In the genomic region with DNA sequence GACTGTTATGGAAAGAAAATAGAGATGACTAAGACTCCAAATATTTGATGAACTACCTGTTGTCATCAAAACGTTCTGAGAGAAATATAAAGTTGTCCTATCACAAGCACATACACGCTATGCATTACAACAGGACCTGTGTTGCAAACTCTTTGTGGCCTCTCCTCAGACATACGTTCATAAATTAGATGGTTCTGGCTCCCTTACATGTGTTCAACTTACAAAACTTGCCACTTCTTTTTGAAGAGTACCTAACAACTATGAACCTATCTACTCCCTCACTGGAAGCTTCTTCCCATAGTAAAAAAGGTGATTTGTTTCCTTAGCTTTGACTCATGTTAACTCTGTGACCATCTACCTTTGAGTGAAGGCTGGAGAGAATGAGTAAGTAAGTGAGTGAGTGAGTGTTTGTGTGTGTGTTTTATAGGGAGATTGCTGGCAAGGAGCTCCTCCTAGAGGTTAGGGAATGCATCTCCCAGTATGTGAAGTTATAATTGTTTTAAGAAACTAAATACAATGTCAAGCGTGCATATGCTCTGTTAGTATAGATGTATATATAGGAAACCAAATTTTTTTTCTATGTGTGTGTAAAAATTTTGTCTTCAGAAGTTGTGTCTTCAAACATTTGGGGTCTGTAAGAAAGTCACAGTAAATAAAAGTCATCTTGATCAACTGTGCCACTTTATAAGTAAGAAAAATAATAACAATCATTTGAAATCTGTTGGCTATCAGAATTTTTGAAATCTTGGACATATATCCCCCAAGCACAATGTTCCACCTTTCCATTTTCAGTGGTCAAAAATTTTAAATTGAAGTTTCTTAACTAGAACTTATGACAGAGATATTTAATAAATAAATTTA, we compare ENCODE assay signal across 8 cellular contexts.
DNase-seq lines count a peak whose midpoint lies in the region; ATAC-seq, FAIRE-seq and TF ChIP-seq lines count a peak whose summit lies in the region.

No MANE protein-coding gene starts in this region.

- H4K20me1 ChIP-seq in DND-41 (ENCODE audit: insufficient read depth, low read length): no peaks in the 10 kb centered on the region

- H3K79me2 ChIP-seq in DND-41 (ENCODE audit: insufficient read depth, low read length): no peaks in the 10 kb centered on the region

- ATAC-seq in DND-41 (ENCODE audit: insufficient read depth, low read depth) (no peak), GM21367 (IDR thresholded peaks at IDR 0.05; ENCODE audit: unreplicated experiment) (peak; percentile 61), sciatic nerve (peak; percentile 84)

- H3K27me3 ChIP-seq in DND-41 (ENCODE audit: insufficient read depth, low read length, poor library complexity): no peaks in the 10 kb centered on the region

- TF ChIP-seq CTCF in DND-41 (IDR thresholded peaks at IDR 0.05; ENCODE audit: borderline replicate concordance, extremely low read depth, low read length, poor library complexity, severe bottlenecking): peak; percentile 40

- no peaks in the 10 kb centered on the region for H3K9me3 ChIP-seq in DND-41 (ENCODE audit: insufficient read depth, low read length, severe bottlenecking)

- FAIRE-seq in TTC549 (lab: Jason Lieb, UNC): peak; percentile 93
- FAIRE-seq in GM12891 (lab: Jason Lieb, UNC): no peak

- H3K36me3 ChIP-seq in DND-41 (ENCODE audit: insufficient read depth, low read length): no peaks in the 10 kb centered on the region

- H2AFZ ChIP-seq in DND-41 (ENCODE audit: low read depth, low read length): no peak overlapping the region

- H3K4me3 ChIP-seq in DND-41 (ENCODE audit: low read depth in 1 of 2, low read length in 2 of 2): no peak overlapping the region

- no peak overlapping the region for H3K4me2 ChIP-seq in DND-41 (ENCODE audit: insufficient read depth, low read length)

- no peaks in the 10 kb centered on the region for H3K4me1 ChIP-seq in DND-41 (ENCODE audit: insufficient read depth, low read length)

- H3K9ac ChIP-seq in DND-41 (ENCODE audit: low read depth, low read length): no peak overlapping the region

- DNase-seq in DND-41: no peak
- DNase-seq in M059J (ENCODE audit: low read depth): peak; percentile 94
- DNase-seq in glomerular endothelial cell (ENCODE audit: extremely low read depth, low read depth, low spot score): peak; percentile 51
- DNase-seq in sciatic nerve (ENCODE audit: low spot score): no peak
- no peak for DNase-seq in GM12891 (ENCODE audit: insufficient read length, low spot score)
- DNase-seq in middle frontal gyrus (ENCODE audit: extremely low spot score, low spot score): no peak

- TF ChIP-seq POLR2A in GM12891 (IDR thresholded peaks at IDR 0.05; ENCODE audit: low read depth, low read length): no peak

- no peak overlapping the region for H3K27ac ChIP-seq in DND-41 (ENCODE audit: low read length)

- intact Hi-C loops in sciatic nerve (cut with DNase I): no loop called here

TF ChIP-seq in GM12891, 5 proteins besides CTCF, POLR2A, EP300 and RAD21:
- no peak for TF ChIP-seq TAF1 (IDR thresholded peaks at IDR 0.05; ENCODE audit: low read depth, low read length)
- no peak for TF ChIP-seq POU2F2 (IDR thresholded peaks at IDR 0.05; ENCODE audit: low read depth, low read length)
- no peak for TF ChIP-seq POLR2AphosphoS5 (IDR thresholded peaks at IDR 0.05; ENCODE audit: low read depth, low read length)
- no peak for TF ChIP-seq PAX5 (IDR thresholded peaks at IDR 0.05; ENCODE audit: insufficient read depth, low read length, severe bottlenecking)
TF ChIP-seq in GM12891: peak in this region for 0.

Comparison
In these comparisons a context has a peak if more than half of its experiments do, and no peak if none do; other contexts are left out.
1. DNase-seq: peak in M059J (single experiment) and glomerular endothelial cell (single experiment); none in DND-41 (single experiment), sciatic nerve (single experiment), GM12891 (single experiment) and middle frontal gyrus (single experiment).